Comparison of ENCODE assay signal across 1 cellular context in genomic region chr6:158853072-158853871, GRCh38.
TF ChIP-seq lines count a peak whose summit lies in the region.

No MANE protein-coding gene starts in this region.

TF ChIP-seq in HepG2, 621 proteins besides CTCF, POLR2A, EP300 and RAD21 (continued from another document and continues in another):
- TF ChIP-seq ATF3 (CRISPR knock-in tag; IDR thresholded peaks at IDR 0.05): peak; percentile 48; the same call in 1 of the 2 replicates
- no peak for TF ChIP-seq THYN1 (CRISPR knock-in tag; IDR thresholded peaks at IDR 0.05; ENCODE audit: borderline replicate concordance, low read depth)
- TF ChIP-seq, protein P1, sequence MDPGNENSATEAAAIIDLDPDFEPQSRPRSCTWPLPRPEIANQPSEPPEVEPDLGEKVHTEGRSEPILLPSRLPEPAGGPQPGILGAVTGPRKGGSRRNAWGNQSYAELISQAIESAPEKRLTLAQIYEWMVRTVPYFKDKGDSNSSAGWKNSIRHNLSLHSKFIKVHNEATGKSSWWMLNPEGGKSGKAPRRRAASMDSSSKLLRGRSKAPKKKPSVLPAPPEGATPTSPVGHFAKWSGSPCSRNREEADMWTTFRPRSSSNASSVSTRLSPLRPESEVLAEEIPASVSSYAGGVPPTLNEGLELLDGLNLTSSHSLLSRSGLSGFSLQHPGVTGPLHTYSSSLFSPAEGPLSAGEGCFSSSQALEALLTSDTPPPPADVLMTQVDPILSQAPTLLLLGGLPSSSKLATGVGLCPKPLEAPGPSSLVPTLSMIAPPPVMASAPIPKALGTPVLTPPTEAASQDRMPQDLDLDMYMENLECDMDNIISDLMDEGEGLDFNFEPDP (CRISPR knock-in tag; conservative IDR thresholded peaks at IDR 0.05): no peak
- TF ChIP-seq, protein P2, sequence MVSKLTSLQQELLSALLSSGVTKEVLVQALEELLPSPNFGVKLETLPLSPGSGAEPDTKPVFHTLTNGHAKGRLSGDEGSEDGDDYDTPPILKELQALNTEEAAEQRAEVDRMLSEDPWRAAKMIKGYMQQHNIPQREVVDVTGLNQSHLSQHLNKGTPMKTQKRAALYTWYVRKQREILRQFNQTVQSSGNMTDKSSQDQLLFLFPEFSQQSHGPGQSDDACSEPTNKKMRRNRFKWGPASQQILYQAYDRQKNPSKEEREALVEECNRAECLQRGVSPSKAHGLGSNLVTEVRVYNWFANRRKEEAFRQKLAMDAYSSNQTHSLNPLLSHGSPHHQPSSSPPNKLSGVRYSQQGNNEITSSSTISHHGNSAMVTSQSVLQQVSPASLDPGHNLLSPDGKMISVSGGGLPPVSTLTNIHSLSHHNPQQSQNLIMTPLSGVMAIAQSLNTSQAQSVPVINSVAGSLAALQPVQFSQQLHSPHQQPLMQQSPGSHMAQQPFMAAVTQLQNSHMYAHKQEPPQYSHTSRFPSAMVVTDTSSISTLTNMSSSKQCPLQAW (CRISPR knock-in tag; IDR thresholded peaks at IDR 0.05): peak; percentile 90
- no peak for TF ChIP-seq KAT7 (CRISPR knock-in tag; IDR thresholded peaks at IDR 0.05; ENCODE audit: borderline replicate concordance)
- peak; percentile 69; the same call in 1 of the 2 replicates for TF ChIP-seq HHEX (CRISPR knock-in tag; IDR thresholded peaks at IDR 0.05)
- TF ChIP-seq, protein P3, sequence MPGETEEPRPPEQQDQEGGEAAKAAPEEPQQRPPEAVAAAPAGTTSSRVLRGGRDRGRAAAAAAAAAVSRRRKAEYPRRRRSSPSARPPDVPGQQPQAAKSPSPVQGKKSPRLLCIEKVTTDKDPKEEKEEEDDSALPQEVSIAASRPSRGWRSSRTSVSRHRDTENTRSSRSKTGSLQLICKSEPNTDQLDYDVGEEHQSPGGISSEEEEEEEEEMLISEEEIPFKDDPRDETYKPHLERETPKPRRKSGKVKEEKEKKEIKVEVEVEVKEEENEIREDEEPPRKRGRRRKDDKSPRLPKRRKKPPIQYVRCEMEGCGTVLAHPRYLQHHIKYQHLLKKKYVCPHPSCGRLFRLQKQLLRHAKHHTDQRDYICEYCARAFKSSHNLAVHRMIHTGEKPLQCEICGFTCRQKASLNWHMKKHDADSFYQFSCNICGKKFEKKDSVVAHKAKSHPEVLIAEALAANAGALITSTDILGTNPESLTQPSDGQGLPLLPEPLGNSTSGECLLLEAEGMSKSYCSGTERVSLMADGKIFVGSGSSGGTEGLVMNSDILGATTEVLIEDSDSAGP (CRISPR knock-in tag; IDR thresholded peaks at IDR 0.05; ENCODE audit: borderline replicate concordance): 0 out of 2 replicates have a peak, but pooled peaks have one; percentile 13
- TF ChIP-seq RFX1 (IDR thresholded peaks at IDR 0.05): no peak
- TF ChIP-seq KDM3A (CRISPR knock-in tag; IDR thresholded peaks at IDR 0.05; ENCODE audit: low read depth): 0 out of 2 replicates have a peak, but pooled peaks have one; percentile 47
- TF ChIP-seq TBX3 (IDR thresholded peaks at IDR 0.05; ENCODE audit: borderline replicate concordance): peak; percentile 75
- TF ChIP-seq, protein P4, sequence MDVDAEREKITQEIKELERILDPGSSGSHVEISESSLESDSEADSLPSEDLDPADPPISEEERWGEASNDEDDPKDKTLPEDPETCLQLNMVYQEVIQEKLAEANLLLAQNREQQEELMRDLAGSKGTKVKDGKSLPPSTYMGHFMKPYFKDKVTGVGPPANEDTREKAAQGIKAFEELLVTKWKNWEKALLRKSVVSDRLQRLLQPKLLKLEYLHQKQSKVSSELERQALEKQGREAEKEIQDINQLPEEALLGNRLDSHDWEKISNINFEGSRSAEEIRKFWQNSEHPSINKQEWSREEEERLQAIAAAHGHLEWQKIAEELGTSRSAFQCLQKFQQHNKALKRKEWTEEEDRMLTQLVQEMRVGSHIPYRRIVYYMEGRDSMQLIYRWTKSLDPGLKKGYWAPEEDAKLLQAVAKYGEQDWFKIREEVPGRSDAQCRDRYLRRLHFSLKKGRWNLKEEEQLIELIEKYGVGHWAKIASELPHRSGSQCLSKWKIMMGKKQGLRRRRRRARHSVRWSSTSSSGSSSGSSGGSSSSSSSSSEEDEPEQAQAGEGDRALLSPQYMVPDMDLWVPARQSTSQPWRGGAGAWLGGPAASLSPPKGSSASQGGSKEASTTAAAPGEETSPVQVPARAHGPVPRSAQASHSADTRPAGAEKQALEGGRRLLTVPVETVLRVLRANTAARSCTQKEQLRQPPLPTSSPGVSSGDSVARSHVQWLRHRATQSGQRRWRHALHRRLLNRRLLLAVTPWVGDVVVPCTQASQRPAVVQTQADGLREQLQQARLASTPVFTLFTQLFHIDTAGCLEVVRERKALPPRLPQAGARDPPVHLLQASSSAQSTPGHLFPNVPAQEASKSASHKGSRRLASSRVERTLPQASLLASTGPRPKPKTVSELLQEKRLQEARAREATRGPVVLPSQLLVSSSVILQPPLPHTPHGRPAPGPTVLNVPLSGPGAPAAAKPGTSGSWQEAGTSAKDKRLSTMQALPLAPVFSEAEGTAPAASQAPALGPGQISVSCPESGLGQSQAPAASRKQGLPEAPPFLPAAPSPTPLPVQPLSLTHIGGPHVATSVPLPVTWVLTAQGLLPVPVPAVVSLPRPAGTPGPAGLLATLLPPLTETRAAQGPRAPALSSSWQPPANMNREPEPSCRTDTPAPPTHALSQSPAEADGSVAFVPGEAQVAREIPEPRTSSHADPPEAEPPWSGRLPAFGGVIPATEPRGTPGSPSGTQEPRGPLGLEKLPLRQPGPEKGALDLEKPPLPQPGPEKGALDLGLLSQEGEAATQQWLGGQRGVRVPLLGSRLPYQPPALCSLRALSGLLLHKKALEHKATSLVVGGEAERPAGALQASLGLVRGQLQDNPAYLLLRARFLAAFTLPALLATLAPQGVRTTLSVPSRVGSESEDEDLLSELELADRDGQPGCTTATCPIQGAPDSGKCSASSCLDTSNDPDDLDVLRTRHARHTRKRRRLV (CRISPR knock-in tag; IDR thresholded peaks at IDR 0.05): 0 out of 2 replicates have a peak, but pooled peaks have one; percentile 60
- TF ChIP-seq, protein P5, sequence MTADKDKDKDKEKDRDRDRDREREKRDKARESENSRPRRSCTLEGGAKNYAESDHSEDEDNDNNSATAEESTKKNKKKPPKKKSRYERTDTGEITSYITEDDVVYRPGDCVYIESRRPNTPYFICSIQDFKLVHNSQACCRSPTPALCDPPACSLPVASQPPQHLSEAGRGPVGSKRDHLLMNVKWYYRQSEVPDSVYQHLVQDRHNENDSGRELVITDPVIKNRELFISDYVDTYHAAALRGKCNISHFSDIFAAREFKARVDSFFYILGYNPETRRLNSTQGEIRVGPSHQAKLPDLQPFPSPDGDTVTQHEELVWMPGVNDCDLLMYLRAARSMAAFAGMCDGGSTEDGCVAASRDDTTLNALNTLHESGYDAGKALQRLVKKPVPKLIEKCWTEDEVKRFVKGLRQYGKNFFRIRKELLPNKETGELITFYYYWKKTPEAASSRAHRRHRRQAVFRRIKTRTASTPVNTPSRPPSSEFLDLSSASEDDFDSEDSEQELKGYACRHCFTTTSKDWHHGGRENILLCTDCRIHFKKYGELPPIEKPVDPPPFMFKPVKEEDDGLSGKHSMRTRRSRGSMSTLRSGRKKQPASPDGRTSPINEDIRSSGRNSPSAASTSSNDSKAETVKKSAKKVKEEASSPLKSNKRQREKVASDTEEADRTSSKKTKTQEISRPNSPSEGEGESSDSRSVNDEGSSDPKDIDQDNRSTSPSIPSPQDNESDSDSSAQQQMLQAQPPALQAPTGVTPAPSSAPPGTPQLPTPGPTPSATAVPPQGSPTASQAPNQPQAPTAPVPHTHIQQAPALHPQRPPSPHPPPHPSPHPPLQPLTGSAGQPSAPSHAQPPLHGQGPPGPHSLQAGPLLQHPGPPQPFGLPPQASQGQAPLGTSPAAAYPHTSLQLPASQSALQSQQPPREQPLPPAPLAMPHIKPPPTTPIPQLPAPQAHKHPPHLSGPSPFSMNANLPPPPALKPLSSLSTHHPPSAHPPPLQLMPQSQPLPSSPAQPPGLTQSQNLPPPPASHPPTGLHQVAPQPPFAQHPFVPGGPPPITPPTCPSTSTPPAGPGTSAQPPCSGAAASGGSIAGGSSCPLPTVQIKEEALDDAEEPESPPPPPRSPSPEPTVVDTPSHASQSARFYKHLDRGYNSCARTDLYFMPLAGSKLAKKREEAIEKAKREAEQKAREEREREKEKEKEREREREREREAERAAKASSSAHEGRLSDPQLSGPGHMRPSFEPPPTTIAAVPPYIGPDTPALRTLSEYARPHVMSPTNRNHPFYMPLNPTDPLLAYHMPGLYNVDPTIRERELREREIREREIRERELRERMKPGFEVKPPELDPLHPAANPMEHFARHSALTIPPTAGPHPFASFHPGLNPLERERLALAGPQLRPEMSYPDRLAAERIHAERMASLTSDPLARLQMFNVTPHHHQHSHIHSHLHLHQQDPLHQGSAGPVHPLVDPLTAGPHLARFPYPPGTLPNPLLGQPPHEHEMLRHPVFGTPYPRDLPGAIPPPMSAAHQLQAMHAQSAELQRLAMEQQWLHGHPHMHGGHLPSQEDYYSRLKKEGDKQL (CRISPR knock-in tag; IDR thresholded peaks at IDR 0.05; ENCODE audit: low read depth): peak; percentile 93; the same call in 1 of the 2 replicates
- TF ChIP-seq FOXP4 (CRISPR knock-in tag; IDR thresholded peaks at IDR 0.05): peak; percentile 70; the same call in 1 of the 2 replicates
- no peak for TF ChIP-seq ZNF296 (CRISPR knock-in tag; conservative IDR thresholded peaks at IDR 0.05)
- TF ChIP-seq HMGXB4 (CRISPR knock-in tag; IDR thresholded peaks at IDR 0.05; ENCODE audit: borderline replicate concordance in 1 of 2, low read depth in 1 of 2): peak in 1 of 2 experiments; percentile 35; a peak in 1 of 4 replicates
- peak; percentile 73; the same call in 1 of the 2 replicates for TF ChIP-seq KLF11 (CRISPR knock-in tag; IDR thresholded peaks at IDR 0.05)
- no peak for TF ChIP-seq THRA (CRISPR knock-in tag; IDR thresholded peaks at IDR 0.05; ENCODE audit: borderline replicate concordance)
- TF ChIP-seq, protein P6, sequence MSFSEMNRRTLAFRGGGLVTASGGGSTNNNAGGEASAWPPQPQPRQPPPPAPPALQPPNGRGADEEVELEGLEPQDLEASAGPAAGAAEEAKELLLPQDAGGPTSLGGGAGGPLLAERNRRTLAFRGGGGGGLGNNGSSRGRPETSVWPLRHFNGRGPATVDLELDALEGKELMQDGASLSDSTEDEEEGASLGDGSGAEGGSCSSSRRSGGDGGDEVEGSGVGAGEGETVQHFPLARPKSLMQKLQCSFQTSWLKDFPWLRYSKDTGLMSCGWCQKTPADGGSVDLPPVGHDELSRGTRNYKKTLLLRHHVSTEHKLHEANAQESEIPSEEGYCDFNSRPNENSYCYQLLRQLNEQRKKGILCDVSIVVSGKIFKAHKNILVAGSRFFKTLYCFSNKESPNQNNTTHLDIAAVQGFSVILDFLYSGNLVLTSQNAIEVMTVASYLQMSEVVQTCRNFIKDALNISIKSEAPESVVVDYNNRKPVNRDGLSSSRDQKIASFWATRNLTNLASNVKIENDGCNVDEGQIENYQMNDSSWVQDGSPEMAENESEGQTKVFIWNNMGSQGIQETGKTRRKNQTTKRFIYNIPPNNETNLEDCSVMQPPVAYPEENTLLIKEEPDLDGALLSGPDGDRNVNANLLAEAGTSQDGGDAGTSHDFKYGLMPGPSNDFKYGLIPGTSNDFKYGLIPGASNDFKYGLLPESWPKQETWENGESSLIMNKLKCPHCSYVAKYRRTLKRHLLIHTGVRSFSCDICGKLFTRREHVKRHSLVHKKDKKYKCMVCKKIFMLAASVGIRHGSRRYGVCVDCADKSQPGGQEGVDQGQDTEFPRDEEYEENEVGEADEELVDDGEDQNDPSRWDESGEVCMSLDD (CRISPR knock-in tag; IDR thresholded peaks at IDR 0.05; ENCODE audit: borderline replicate concordance): no peak; the same call in 1 of the 2 replicates
- TF ChIP-seq ARNT (IDR thresholded peaks at IDR 0.05): 0 out of 2 replicates have a peak, but pooled peaks have one; percentile 73
- TF ChIP-seq ZFP1 (CRISPR knock-in tag; IDR thresholded peaks at IDR 0.05): 0 out of 2 replicates have a peak, but pooled peaks have one; percentile 25
- peak; percentile 69 for TF ChIP-seq PHF21A (CRISPR knock-in tag; IDR thresholded peaks at IDR 0.05)
- TF ChIP-seq ZNF263 (CRISPR knock-in tag; IDR thresholded peaks at IDR 0.05): no peak
- TF ChIP-seq IRF1 (CRISPR knock-in tag; IDR thresholded peaks at IDR 0.05; ENCODE audit: low read depth): no peak
- TF ChIP-seq ISL2 (CRISPR knock-in tag; IDR thresholded peaks at IDR 0.05): 0 out of 2 replicates have a peak, but pooled peaks have one; percentile 17
